Comparison of ENCODE assay signal across 8 cellular contexts in genomic region chr16:2267913-2268666, GRCh38. TPM values are rescaled to one million over a fixed set of nuclear protein-coding genes. Genes with fewer than 3 reads are reported as not detected.
DNase-seq lines count a peak whose midpoint lies in the region; ATAC-seq, FAIRE-seq and TF ChIP-seq lines count a peak whose summit lies in the region.

Gene RNPS1 (minus strand): TSS chr16:2268126. CDS start chr16:2264643, 3,483 bp downstream.

- TF ChIP-seq CTCF in astrocyte (IDR thresholded peaks at IDR 0.05; ENCODE audit: insufficient read depth, low read depth, low read length) (no peak), hepatocyte (IDR thresholded peaks at IDR 0.05; ENCODE audit: poor library complexity) (no peak)

- intact Hi-C loops in aorta (cut with DNase I): no loop called here

- H3K27ac ChIP-seq in astrocyte (ENCODE audit: low read depth, low read length) (peak within 1 kb of the TSS; percentile 94), hepatocyte (peak within 1 kb of the TSS; percentile 98), aorta (ENCODE audit: low read depth in 1 of 2, low read length in 2 of 2) (peak within 1 kb of the TSS in 1 of 2 donors; percentile 86)

- H3K36me3 ChIP-seq in astrocyte (ENCODE audit: insufficient read depth, low read length) (peaks cover 12% of the 10 kb centered on the region), hepatocyte (replicated peaks; ENCODE audit: insufficient read depth, low read depth) (no peaks in the 10 kb centered on the region), aorta (ENCODE audit: control insufficient read depth in 1 of 2, insufficient read depth in 2 of 2, low read length in 1 of 2) (no peaks in the 10 kb centered on the region)

- H3K4me2 ChIP-seq in astrocyte (ENCODE audit: low read length) (peak within 1 kb of the TSS; percentile 86), hepatocyte (peak within 1 kb of the TSS; percentile 96)

- H3K9me3 ChIP-seq in astrocyte (ENCODE audit: insufficient read depth, low read depth, low read length) (no peaks in the 10 kb centered on the region), hepatocyte (ENCODE audit: low read depth) (no peaks in the 10 kb centered on the region), aorta (ENCODE audit: control insufficient read depth, low read length) (no peaks in the 10 kb centered on the region)

- peak within 1 kb of the TSS; percentile 97 for H3K4me3 Mint-ChIP-seq in astrocyte (ENCODE audit: unreplicated experiment)

- FAIRE-seq in GM18507 (lab: Jason Lieb, UNC) (peak; percentile 83), astrocyte (lab: Jason Lieb, UNC) (no peak)

- H3K27ac Mint-ChIP-seq in astrocyte (ENCODE audit: unreplicated experiment): peak within 1 kb of the TSS; percentile 93

- peaks cover 74% of the 10 kb centered on the region for H4K20me1 ChIP-seq in astrocyte (ENCODE audit: insufficient read depth, low read length)
- H4K20me1 ChIP-seq in hepatocyte (ENCODE audit: insufficient read depth, poor library complexity, severe bottlenecking): peaks cover 54% of the 10 kb centered on the region

- H2AFZ ChIP-seq in astrocyte (ENCODE audit: low read depth, low read length): peak within 1 kb of the TSS; percentile 99
- H2AFZ ChIP-seq in hepatocyte: peak within 1 kb of the TSS; percentile 56

- no peaks in the 10 kb centered on the region for H3K27me3 Mint-ChIP-seq in astrocyte (ENCODE audit: low read depth, unreplicated experiment)

- no peaks in the 10 kb centered on the region for H3K9me3 Mint-ChIP-seq in astrocyte (ENCODE audit: unreplicated experiment)

- H3K9me2 ChIP-seq in hepatocyte (replicated peaks; ENCODE audit: insufficient read depth): no peaks in the 10 kb centered on the region

- peak; percentile 78 for ATAC-seq in HG02970 (IDR thresholded peaks at IDR 0.05; ENCODE audit: low FRiP score, unreplicated experiment)
- ATAC-seq in aorta (ENCODE audit: low FRiP score): peak; percentile 98

- peaks cover 10% of the 10 kb centered on the region for H3K36me3 Mint-ChIP-seq in astrocyte (ENCODE audit: low read depth, unreplicated experiment)

- H3K4me1 ChIP-seq in astrocyte (ENCODE audit: insufficient read depth, low read length): peaks cover 17% of the 10 kb centered on the region
- H3K4me1 ChIP-seq in hepatocyte (ENCODE audit: insufficient read depth): peaks cover 15% of the 10 kb centered on the region
- no peaks in the 10 kb centered on the region for H3K4me1 ChIP-seq in aorta (ENCODE audit: control insufficient read depth in 1 of 2, insufficient read depth in 2 of 2, low read length in 2 of 2)

- H3K27me3 ChIP-seq in astrocyte (ENCODE audit: insufficient read depth, low read length): no peaks in the 10 kb centered on the region
- H3K27me3 ChIP-seq in hepatocyte: no peaks in the 10 kb centered on the region
- no peaks in the 10 kb centered on the region for H3K27me3 ChIP-seq in aorta (ENCODE audit: control insufficient read depth in 1 of 2, insufficient read depth in 2 of 2, low read length in 1 of 2)

- 2% methylated on average over 57 of the region's 88 CpGs for WGBS in hepatocyte (ENCODE audit: low lambda C conversion rate, missing lambda C conversion rate)
- WGBS in aorta, 2 donors: 1% methylated on average over 87 to 88 of the region's 88 CpGs

- peaks cover 73% of the 10 kb centered on the region for H3K79me2 ChIP-seq in astrocyte (ENCODE audit: insufficient read depth, low read length)
- peaks cover 64% of the 10 kb centered on the region for H3K79me2 ChIP-seq in hepatocyte

- peak within 1 kb of the TSS; percentile 88 for H3K9ac ChIP-seq in astrocyte (ENCODE audit: low read length)

- DNase-seq in GM18507 (ENCODE audit: extremely low spot score, insufficient read length, low read depth) (peak; percentile 97), NCI-H1930 (lab: John Stamatoyannopoulos, UW) (peak; percentile 91 to 98), T-helper 22 cell (ENCODE audit: low read depth) (peak; percentile 90), astrocyte (ENCODE audit: low read depth) (peak; percentile 87), hepatocyte (ENCODE audit: low spot score) (peak; percentile 98), renal cortical epithelial cell (ENCODE audit: low read depth) (peak; percentile 74), aorta (peak; percentile 98 to 99)

- H3K4me3 ChIP-seq in astrocyte (ENCODE audit: insufficient read depth, low read depth, low read length): peak within 1 kb of the TSS; percentile 77
- H3K4me3 ChIP-seq in hepatocyte: peak within 1 kb of the TSS; percentile 62
- peak within 1 kb of the TSS; percentile 54 to 69 for H3K4me3 ChIP-seq in aorta (ENCODE audit: low read length in 2 of 2)

- H3K4me1 Mint-ChIP-seq in astrocyte (ENCODE audit: low read depth, unreplicated experiment): peaks cover 16% of the 10 kb centered on the region

RNA-seq across cellular contexts. Expression of gene RNPS1, which starts in this region (rescaled TPM):
- total RNA-seq in astrocyte (193 and 209 TPM in 2 replicates), hepatocyte (107 and 128 TPM in 2 replicates), renal cortical epithelial cell (76.4 and 94.4 TPM in 2 replicates), aorta (10 to 100 TPM; 95.5 to 98.4 TPM)
- polyA plus RNA-seq in hepatocyte (198 and 211 TPM in 2 replicates), aorta (100 to 1,000 TPM in 1 of 2 donors, 10 to 100 TPM in 1; 96.4 to 101 TPM)
